32 cellular contexts compared by ENCODE assay signal in the genomic region with DNA sequence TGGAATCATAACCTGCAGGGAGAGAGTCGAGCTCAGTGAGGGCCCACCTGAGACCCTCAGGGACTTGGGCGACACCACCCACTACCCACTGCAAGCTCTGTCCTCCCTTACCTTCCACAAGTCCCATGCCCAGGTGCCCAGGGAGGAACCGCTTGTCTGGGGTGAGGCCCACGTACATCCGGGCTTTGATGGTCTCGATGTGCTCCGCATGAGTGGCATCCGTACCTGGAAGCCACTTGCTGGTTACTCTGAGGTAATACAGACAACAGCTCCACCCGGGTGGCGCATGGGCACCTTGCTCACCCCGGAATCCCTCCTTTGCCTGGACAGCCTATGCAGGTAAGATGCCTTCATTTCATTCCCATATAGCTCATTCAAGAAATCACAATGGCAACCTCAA.
"Had no signal": no experiment of that assay in that cellular context is flagged by ENCODE, and none has a peak within 500 bp of the region (broad histone marks: within the 10 kb centered on the region; RNA-seq: fewer than 3 reads in every experiment).

No MANE protein-coding gene starts in this region.

- H3K4me1 Mint-ChIP-seq: activated B cell treated with CpG ODN at 0.5 μM for 24 hours; central memory CD8-positive, alpha-beta T cell had no signal

- H3K9me3 ChIP-seq: esophagus muscularis mucosa, gastrocnemius medialis, heart left ventricle had no signal

- H3K4me3 Mint-ChIP-seq: activated B cell treated with CpG ODN at 0.5 μM for 24 hours; activated CD8-positive, alpha-beta T cell treated with anti-CD3 and anti-CD28 coated beads for 36 hours; activated naive CD8-positive, alpha-beta T cell; activated T-cell treated with anti-CD3 and anti-CD28 coated beads, Interleukin-2, amount 50 U/mL, for 72 hours; central memory CD8-positive, alpha-beta T cell; dendritic cell treated with granulocyte-macrophage colony-stimulating factor and Interleukin-4, amounts not matched to agents 40 ng/mL and 50 ng/mL, for 4 days; T-helper 17 cell; T-helper 2 cell treated with Interferon-gamma antibody and Interleukin-4, amounts not matched to agents 5 μg/mL and 100 μg/mL, for 36 hours had no signal

- H3K4me1 ChIP-seq: esophagus muscularis mucosa, foreskin keratinocyte, gastrocnemius medialis had no signal

- H3K4me3 ChIP-seq: coronary artery, dorsolateral prefrontal cortex, esophagus muscularis mucosa, gastrocnemius medialis, heart left ventricle had no signal

- FAIRE-seq: astrocyte, bronchial epithelial cell had no signal

- DNase-seq: activated B cell treated with CpG ODN at 0.5 μM for 24 hours; activated CD4-positive, alpha-beta T cell treated with anti-CD3 and anti-CD28 coated beads for 48 hours; activated CD4-positive, alpha-beta T cell treated with anti-CD3 and anti-CD28 coated beads, Interleukin-2, amount 50 U/mL, for 1 hour; activated CD4-positive, alpha-beta T cell treated with anti-CD3 and anti-CD28 coated beads, Interleukin-2, amount 50 U/mL, for 48 hours; activated CD8-positive, alpha-beta memory T cell treated with anti-CD3 and anti-CD28 coated beads for 24 hours; activated CD8-positive, alpha-beta T cell treated with anti-CD3 and anti-CD28 coated beads for 36 hours; activated gamma-delta T cell; activated naive CD4-positive, alpha-beta T cell; activated T-cell treated with anti-CD3 and anti-CD28 coated beads, Interleukin-2, amount 50 U/mL, for 72 hours; amniotic stem cell; anterior cingulate cortex; brain microvascular endothelial cell; dorsolateral prefrontal cortex; effector memory CD4-positive, alpha-beta T cell; erythroblast; foreskin keratinocyte; gastrocnemius medialis; glutamatergic neuron; heart left ventricle; T-helper 1 cell; T-helper 17 cell; T1000; WERI-Rb-1 had no signal

- H3K27ac ChIP-seq: brain microvascular endothelial cell, coronary artery, dorsolateral prefrontal cortex, esophagus muscularis mucosa, foreskin keratinocyte, gastrocnemius medialis, heart left ventricle, WERI-Rb-1 had no signal

- ATAC-seq: activated CD4-positive, CD25-positive, alpha-beta regulatory T cell treated with anti-CD3 and anti-CD28 coated beads, Interleukin-2, amount 50 U/mL, for 24 hours; activated CD8-positive, alpha-beta T cell treated with anti-CD3 and anti-CD28 coated beads for 36 hours; activated T-cell treated with anti-CD3 and anti-CD28 coated beads, Interleukin-2, amount 50 U/mL, for 72 hours; foreskin keratinocyte; gastrocnemius medialis; heart left ventricle; T-helper 17 cell had no signal

- H3K27ac Mint-ChIP-seq: activated B cell treated with CpG ODN at 0.5 μM for 24 hours; activated CD8-positive, alpha-beta T cell treated with anti-CD3 and anti-CD28 coated beads for 36 hours; activated naive CD8-positive, alpha-beta T cell; activated T-cell treated with anti-CD3 and anti-CD28 coated beads, Interleukin-2, amount 50 U/mL, for 72 hours; dendritic cell treated with granulocyte-macrophage colony-stimulating factor and Interleukin-4, amounts not matched to agents 40 ng/mL and 50 ng/mL, for 4 days; T-helper 17 cell; T-helper 2 cell treated with Interferon-gamma antibody and Interleukin-4, amounts not matched to agents 5 μg/mL and 100 μg/mL, for 36 hours had no signal

- H3K9me3 Mint-ChIP-seq: activated B cell treated with CpG ODN at 0.5 μM for 24 hours; activated CD8-positive, alpha-beta T cell treated with anti-CD3 and anti-CD28 coated beads for 36 hours; activated T-cell treated with anti-CD3 and anti-CD28 coated beads, Interleukin-2, amount 50 U/mL, for 72 hours; central memory CD8-positive, alpha-beta T cell; dendritic cell treated with granulocyte-macrophage colony-stimulating factor and Interleukin-4, amounts not matched to agents 40 ng/mL and 50 ng/mL, for 4 days; T-helper 2 cell treated with Interferon-gamma antibody and Interleukin-4, amounts not matched to agents 5 μg/mL and 100 μg/mL, for 36 hours had no signal

- H3K27me3 Mint-ChIP-seq: activated B cell treated with CpG ODN at 0.5 μM for 24 hours; activated CD8-positive, alpha-beta T cell treated with anti-CD3 and anti-CD28 coated beads for 36 hours; activated naive CD8-positive, alpha-beta T cell; central memory CD8-positive, alpha-beta T cell; dendritic cell treated with granulocyte-macrophage colony-stimulating factor and Interleukin-4, amounts not matched to agents 40 ng/mL and 50 ng/mL, for 4 days; T-helper 17 cell had no signal
